18 cellular contexts compared by ENCODE assay signal in the genomic region with DNA sequence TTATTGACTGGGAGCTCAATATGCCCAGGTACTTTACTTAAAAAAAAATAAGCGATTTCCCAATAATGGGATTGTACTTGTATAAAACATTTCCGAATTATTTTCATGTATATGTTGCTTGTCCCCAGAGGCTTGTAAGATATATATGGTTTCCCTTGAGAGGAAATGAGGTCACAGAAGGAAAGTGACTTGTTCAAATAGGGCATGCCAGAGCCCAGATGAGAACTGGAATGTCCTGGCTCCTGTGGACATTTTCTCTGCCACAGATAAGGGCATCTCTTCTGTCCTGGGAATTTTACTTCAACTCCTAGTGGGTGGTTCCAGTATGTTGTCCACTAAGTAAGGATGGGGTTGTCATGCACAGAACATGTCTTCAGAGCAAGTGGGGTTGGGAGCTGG.
DNase-seq lines count a peak whose midpoint lies in the region; ATAC-seq and TF ChIP-seq lines count a peak whose summit lies in the region.
"Had no signal": no experiment of that assay in that cellular context is flagged by ENCODE, and none has a peak within 500 bp of the region (broad histone marks: within the 10 kb centered on the region; RNA-seq: fewer than 3 reads in every experiment).

No MANE protein-coding gene starts in this region.

- H3K4me2 ChIP-seq in Loucy (ENCODE audit: low read depth, low read length, poor library complexity, severe bottlenecking), result peak overlapping the region; percentile 59
- H3K4me2 ChIP-seq: GM23338 had no signal

- no peak for TF ChIP-seq EP300 in ovary (IDR thresholded peaks at IDR 0.05)

- H3K9me2 ChIP-seq in Loucy (replicated peaks; ENCODE audit: low read depth, low read length), result no peaks in the 10 kb centered on the region

- peaks cover 10% of the 10 kb centered on the region for H3K36me3 Mint-ChIP-seq in mesothelial cell of epicardium
- H3K36me3 Mint-ChIP-seq: CD8-positive, alpha-beta T cell had no signal

- DNase-seq in stimulated activated naive CD8-positive, alpha-beta T cell treated with anti-CD3 and anti-CD28 coated beads, Interleukin-15, amount 100 ng/mL, for 72 hours, result no peak
- DNase-seq in stimulated activated naive CD8-positive, alpha-beta T cell treated with anti-CD3 and anti-CD28 coated beads, Interleukin-15, Interleukin-2, amounts not matched to agents 100 U/mL and 50 U/mL, for 24 hours, result no peak
- no peak for DNase-seq in mesothelial cell of epicardium (ENCODE audit: low spot score in 2 of 2, unreplicated experiment in 2 of 2)
- no peak for DNase-seq in ovary
- no peak for DNase-seq in upper lobe of right lung
- DNase-seq in right atrium auricular region (ENCODE audit: low spot score), result no peak
- DNase-seq in coronary artery (ENCODE audit: low spot score), result no peak
- DNase-seq: 8988T; ACHN; CD8-positive, alpha-beta T cell; COR-L47; DMS53; GF-D8; H7 had no signal

- 0 out of 2 replicates have a peak, but pooled peaks cover 5% of the 10 kb centered on the region for H3F3A ChIP-seq in Loucy (ENCODE audit: low read depth)

- H4K20me1 ChIP-seq in Loucy (ENCODE audit: insufficient read depth, low read length, poor library complexity, severe bottlenecking), result no peaks in the 10 kb centered on the region

- TF ChIP-seq POLR2A in ovary (IDR thresholded peaks at IDR 0.05), result no peak

- H3K27ac ChIP-seq in ovary (no peak overlapping the region), upper lobe of right lung (no peak overlapping the region), right atrium auricular region (no peak overlapping the region), coronary artery (no peak overlapping the region)

- H3K4me1 Mint-ChIP-seq in stimulated activated naive CD8-positive, alpha-beta T cell treated with anti-CD3 and anti-CD28 coated beads, Interleukin-15, amount 100 ng/mL, for 72 hours, result peaks cover 12% of the 10 kb centered on the region
- peaks cover 25% of the 10 kb centered on the region for H3K4me1 Mint-ChIP-seq in mesothelial cell of epicardium
- H3K4me1 Mint-ChIP-seq: B cell, CD14-positive monocyte had no signal

- H3K4me1 ChIP-seq in Loucy (ENCODE audit: insufficient read depth, low read length, poor library complexity, severe bottlenecking), result peaks cover 19% of the 10 kb centered on the region
- H3K4me1 ChIP-seq in ovary (ENCODE audit: insufficient read depth), result no peaks in the 10 kb centered on the region
- H3K4me1 ChIP-seq in upper lobe of right lung, result no peaks in the 10 kb centered on the region
- H3K4me1 ChIP-seq in right atrium auricular region, result no peaks in the 10 kb centered on the region

- H2AFZ ChIP-seq in Loucy (ENCODE audit: low read length), result no peak overlapping the region
- H2AFZ ChIP-seq: GM23338 had no signal

- peak overlapping the region in 1 of 2 donors; percentile 53 for H3K27ac Mint-ChIP-seq in stimulated activated naive CD8-positive, alpha-beta T cell treated with anti-CD3 and anti-CD28 coated beads, Interleukin-15, amount 100 ng/mL, for 72 hours
- peak overlapping the region; percentile 95 for H3K27ac Mint-ChIP-seq in mesothelial cell of epicardium
- H3K27ac Mint-ChIP-seq: B cell; CD14-positive monocyte; CD8-positive, alpha-beta T cell; GM23338 had no signal

- TF ChIP-seq CTCF in Loucy (conservative IDR thresholded peaks at IDR 0.05; ENCODE audit: low read length) (no peak), mesothelial cell of epicardium (IDR thresholded peaks at IDR 0.05; ENCODE audit: unreplicated experiment) (no peak), ovary (IDR thresholded peaks at IDR 0.05) (no peak), upper lobe of right lung (IDR thresholded peaks at IDR 0.05) (no peak), right atrium auricular region (IDR thresholded peaks at IDR 0.05) (no peak), coronary artery (IDR thresholded peaks at IDR 0.05) (no peak)

- H3K79me2 ChIP-seq in Loucy (ENCODE audit: insufficient read depth, low read length), result no peaks in the 10 kb centered on the region

- H3K9ac ChIP-seq in Loucy (ENCODE audit: low read depth, low read length, poor library complexity, severe bottlenecking), result no peak overlapping the region

- H3K27me3 ChIP-seq in Loucy (ENCODE audit: insufficient read depth, low read length, poor library complexity, severe bottlenecking) (no peaks in the 10 kb centered on the region), ovary (no peaks in the 10 kb centered on the region), upper lobe of right lung (no peaks in the 10 kb centered on the region), right atrium auricular region (no peaks in the 10 kb centered on the region)

- no peaks in the 10 kb centered on the region for H3K9me3 ChIP-seq in Loucy (ENCODE audit: insufficient read depth, low read depth, low read length)
- H3K9me3 ChIP-seq in ovary, result no peaks in the 10 kb centered on the region
- H3K9me3 ChIP-seq in upper lobe of right lung, result no peaks in the 10 kb centered on the region
- H3K9me3 ChIP-seq in right atrium auricular region, result no peaks in the 10 kb centered on the region

- 81 to 89% (median 86%) methylated on average over 2 of the region's 2 CpGs for WGBS in ovary, 3 donors

- H3K9me3 Mint-ChIP-seq in stimulated activated naive CD8-positive, alpha-beta T cell treated with anti-CD3 and anti-CD28 coated beads, Interleukin-15, amount 100 ng/mL, for 72 hours, result no peaks in the 10 kb centered on the region
- H3K9me3 Mint-ChIP-seq in mesothelial cell of epicardium, result peaks cover 8% of the 10 kb centered on the region
- H3K9me3 Mint-ChIP-seq: CD8-positive, alpha-beta T cell; GM23338 had no signal

- ATAC-seq in stimulated activated naive CD8-positive, alpha-beta T cell treated with anti-CD3 and anti-CD28 coated beads, Interleukin-15, amount 100 ng/mL, for 72 hours, result peak; percentile 38
- no peak for ATAC-seq in stimulated activated naive CD8-positive, alpha-beta T cell treated with anti-CD3 and anti-CD28 coated beads, Interleukin-15, Interleukin-2, amounts not matched to agents 100 U/mL and 50 U/mL, for 24 hours
- no peak for ATAC-seq in upper lobe of right lung
- ATAC-seq: CD8-positive, alpha-beta T cell; GM23338 had no signal

- H3K4me3 ChIP-seq in Loucy (ENCODE audit: low read length, poor library complexity, severe bottlenecking) (peak overlapping the region; percentile 36), ovary (no peak overlapping the region), upper lobe of right lung (no peak overlapping the region), right atrium auricular region (no peak overlapping the region), coronary artery (no peak overlapping the region)
- H3K4me3 ChIP-seq: GM23338 had no signal

- intact Hi-C loops in ovary (cut with DNase I), result no loop called here
- intact Hi-C loops in upper lobe of right lung (cut with DNase I), result no loop called here

- H3K27me3 Mint-ChIP-seq in stimulated activated naive CD8-positive, alpha-beta T cell treated with anti-CD3 and anti-CD28 coated beads, Interleukin-15, amount 100 ng/mL, for 72 hours, result peaks cover 8% of the 10 kb centered on the region
- no peaks in the 10 kb centered on the region for H3K27me3 Mint-ChIP-seq in mesothelial cell of epicardium (ENCODE audit: low read depth)
- H3K27me3 Mint-ChIP-seq: B cell had no signal

- H3K36me3 ChIP-seq in Loucy (ENCODE audit: insufficient read depth, low read length) (no peaks in the 10 kb centered on the region), ovary (no peaks in the 10 kb centered on the region), upper lobe of right lung (no peaks in the 10 kb centered on the region), right atrium auricular region (no peaks in the 10 kb centered on the region)

- H3K4me3 Mint-ChIP-seq in stimulated activated naive CD8-positive, alpha-beta T cell treated with anti-CD3 and anti-CD28 coated beads, Interleukin-15, amount 100 ng/mL, for 72 hours, result no peak overlapping the region
- H3K4me3 Mint-ChIP-seq in mesothelial cell of epicardium, result no peak overlapping the region
- H3K4me3 Mint-ChIP-seq: B cell; CD14-positive monocyte; CD8-positive, alpha-beta T cell; GM23338 had no signal
